ENCODE assay signal across 18 cellular contexts in the genomic region with DNA sequence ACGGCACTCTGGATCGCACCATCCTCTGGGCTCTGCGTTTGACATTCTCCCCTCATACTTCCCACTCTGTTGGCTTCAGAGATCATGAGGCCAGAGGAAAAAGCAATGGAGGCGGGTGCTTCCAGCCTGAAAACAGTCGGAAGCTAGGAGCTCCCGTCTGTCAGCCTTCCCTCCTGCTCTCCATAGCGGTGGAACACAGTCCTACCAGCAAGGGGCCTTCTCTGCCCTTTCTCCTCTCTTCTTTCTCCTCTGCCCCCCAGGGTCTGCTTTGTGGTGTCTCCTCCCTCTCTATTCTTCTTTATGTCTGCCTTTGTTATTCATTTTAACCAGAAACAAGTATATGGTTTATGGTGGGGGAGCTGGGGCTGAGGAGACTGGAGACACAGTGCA.
DNase-seq lines count a peak whose midpoint lies in the region; ATAC-seq and FAIRE-seq lines count a peak whose summit lies in the region.
"Had no signal": no experiment of that assay in that cellular context is flagged by ENCODE, and none has a peak within 500 bp of the region (broad histone marks: within the 10 kb centered on the region; RNA-seq: fewer than 3 reads in every experiment).

No MANE protein-coding gene starts in this region.

- no peaks in the 10 kb centered on the region for H3K9me3 ChIP-seq in HUES48 (ENCODE audit: control insufficient read depth, insufficient read depth, low read length)
- no peaks in the 10 kb centered on the region for H3K9me3 ChIP-seq in NT2/D1 (ENCODE audit: insufficient read depth, low read length)
- H3K9me3 ChIP-seq in iPS-18a (ENCODE audit: control insufficient read depth, low read depth, low read length): no peaks in the 10 kb centered on the region
- no peaks in the 10 kb centered on the region for H3K9me3 ChIP-seq in small intestine (ENCODE audit: control insufficient read depth, low read depth)
- H3K9me3 ChIP-seq: BE2C, HAP-1 had no signal

- no peak for ATAC-seq in GM18907 (IDR thresholded peaks at IDR 0.05; ENCODE audit: unreplicated experiment)
- ATAC-seq: T-cell had no signal

- H3K4me1 ChIP-seq in HUES48 (ENCODE audit: control insufficient read depth, insufficient read depth, low read length): peaks cover 18% of the 10 kb centered on the region
- H3K4me1 ChIP-seq in NT2/D1 (ENCODE audit: insufficient read depth, insufficient read length): peaks cover 4% of the 10 kb centered on the region
- H3K4me1 ChIP-seq in iPS-18a (ENCODE audit: control insufficient read depth, low read depth, low read length): peaks cover 18% of the 10 kb centered on the region
- H3K4me1 ChIP-seq in small intestine (ENCODE audit: control insufficient read depth in 2 of 2, insufficient read depth in 1 of 2, low read depth in 1 of 2, low read length in 1 of 2): peaks cover 0 to 2% of the 10 kb centered on the region in 2 donors
- H3K4me1 ChIP-seq: BE2C had no signal

- H3K27me3 ChIP-seq in HUES48 (ENCODE audit: control insufficient read depth, insufficient read depth, low read length) (no peaks in the 10 kb centered on the region), NT2/D1 (ENCODE audit: insufficient read depth, insufficient read length) (no peaks in the 10 kb centered on the region), iPS-18a (ENCODE audit: control insufficient read depth, insufficient read depth, low read length) (no peaks in the 10 kb centered on the region), small intestine (ENCODE audit: control insufficient read depth in 2 of 2, insufficient read depth in 2 of 2, low read length in 2 of 2) (no peaks in the 10 kb centered on the region)
- H3K27me3 ChIP-seq: BE2C had no signal

- H3K36me3 ChIP-seq in HUES48 (ENCODE audit: control insufficient read depth, insufficient read depth, low read length): no peaks in the 10 kb centered on the region
- no peaks in the 10 kb centered on the region for H3K36me3 ChIP-seq in NT2/D1 (ENCODE audit: insufficient read depth, insufficient read length, low read length)
- no peaks in the 10 kb centered on the region for H3K36me3 ChIP-seq in iPS-18a (ENCODE audit: control insufficient read depth, low read depth, low read length)
- H3K36me3 ChIP-seq in small intestine (ENCODE audit: control insufficient read depth in 2 of 2, insufficient read depth in 2 of 2, low read length in 2 of 2): no peaks in the 10 kb centered on the region
- H3K36me3 ChIP-seq: BE2C, HAP-1 had no signal

- WGBS in small intestine, 3 donors: 13 to 67% (median 22%) methylated on average over 7 of the region's 7 CpGs

- H3K27ac ChIP-seq in HUES48 (ENCODE audit: low read depth, low read length) (peak overlapping the region; percentile 72), iPS-18a (ENCODE audit: low read length) (no peak overlapping the region), small intestine (ENCODE audit: low read depth in 1 of 2, low read length in 1 of 2) (no peak overlapping the region)
- H3K27ac ChIP-seq: PC-9 had no signal

- DNase-seq in NT2/D1 (ENCODE audit: low read depth, low spot score) (peak; percentile 22), retina (peak; percentile 43), small intestine (no peak), HTR-8/SVneo (ENCODE audit: insufficient read length, low spot score) (no peak)
- DNase-seq: BE2C; CD4-positive, alpha-beta memory T cell; GF-D8; KG1; NCI-H2029 treated with DMSO at 0.1 percent for 48 hours; NCI-H524 treated with DMSO at 0.1 percent for 48 hours; NK-92 treated with Interleukin-12 subunit alpha and Interleukin-12 subunit beta, amount 100 ng/mL, for 24 hours; PC-9; T-cell had no signal

- H3K4me3 ChIP-seq in HUES48 (ENCODE audit: low read depth, low read length): no peak overlapping the region
- no peak overlapping the region for H3K4me3 ChIP-seq in NT2/D1 (ENCODE audit: insufficient read length, low read depth)
- peak overlapping the region; percentile 28 for H3K4me3 ChIP-seq in iPS-18a (ENCODE audit: low read length)
- no peak overlapping the region for H3K4me3 ChIP-seq in small intestine (ENCODE audit: low read depth in 1 of 2, low read length in 2 of 2)
- H3K4me3 ChIP-seq: HAP-1, PC-9 had no signal

- H3K9ac ChIP-seq in HUES48 (ENCODE audit: low read depth, low read length) (no peak overlapping the region), NT2/D1 (ENCODE audit: insufficient read length, low read depth) (no peak overlapping the region), iPS-18a (ENCODE audit: low read length) (no peak overlapping the region)

- no peak for FAIRE-seq in small intestine (lab: Jason Lieb, UNC)
- no peak for FAIRE-seq in HTR-8/SVneo (lab: Jason Lieb, UNC)
- FAIRE-seq: D721Med had no signal

Comparison
In these comparisons a context has a peak if more than half of its experiments do, and no peak if none do; other contexts are left out.
1. DNase-seq: peak in NT2/D1 (single experiment) and retina (single experiment); none in small intestine (single experiment) and HTR-8/SVneo (single experiment).